Comparison of ENCODE assay signal across 12 cellular contexts in the genomic region with DNA sequence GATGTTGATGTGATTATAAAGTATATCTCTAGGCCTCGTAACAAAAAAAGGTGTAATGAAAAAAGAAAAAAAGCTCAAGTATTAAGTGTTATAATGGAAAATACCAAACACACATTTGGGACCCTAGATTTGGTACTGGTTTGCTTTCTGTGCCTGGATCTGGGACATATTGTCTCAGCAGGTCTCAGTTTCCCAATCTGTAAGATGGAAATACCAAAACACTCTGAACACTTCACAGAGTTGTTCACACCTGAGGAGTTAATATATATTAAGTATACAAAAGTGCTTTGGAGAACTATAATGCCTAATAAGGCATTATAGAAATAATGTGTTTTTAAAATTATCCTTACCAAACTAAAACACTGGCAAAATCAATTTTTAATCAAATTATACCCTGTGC.
DNase-seq lines count a peak whose midpoint lies in the region; ATAC-seq, FAIRE-seq and TF ChIP-seq lines count a peak whose summit lies in the region.
"Had no signal": no experiment of that assay in that cellular context is flagged by ENCODE, and none has a peak within 500 bp of the region (broad histone marks: within the 10 kb centered on the region; RNA-seq: fewer than 3 reads in every experiment).

No MANE protein-coding gene starts in this region.

- no peak for TF ChIP-seq EP300 in gastroesophageal sphincter (IDR thresholded peaks at IDR 0.05)

- H3K9ac ChIP-seq in parathyroid adenoma: no peak overlapping the region

- H3K4me3 ChIP-seq in right atrium auricular region (peak overlapping the region in 1 of 2 donors; percentile 53), gastroesophageal sphincter (peak overlapping the region; percentile 51 to 81), parathyroid adenoma (ENCODE audit: low read depth, low read length) (no peak overlapping the region)

- peaks cover 2% of the 10 kb centered on the region for H3K79me2 ChIP-seq in parathyroid adenoma

- H3K27ac ChIP-seq in right atrium auricular region (peak overlapping the region; percentile 75 to 86), gastroesophageal sphincter (peak overlapping the region; percentile 29 to 78 (median 76)), parathyroid adenoma (no peak overlapping the region)

- ATAC-seq in Right ventricle myocardium inferior: no peak
- no peak for ATAC-seq in gastroesophageal sphincter
- no peak for ATAC-seq in GM19328 (IDR thresholded peaks at IDR 0.05; ENCODE audit: unreplicated experiment)
- ATAC-seq: activated CD4-positive, CD25-positive, alpha-beta regulatory T cell treated with anti-CD3 and anti-CD28 coated beads, Interleukin-2, amount 50 U/mL, for 24 hours had no signal

- no peak overlapping the region for H3K4me2 ChIP-seq in parathyroid adenoma (ENCODE audit: low read length)

- H3K36me3 ChIP-seq in right atrium auricular region: no peaks in the 10 kb centered on the region
- no peaks in the 10 kb centered on the region for H3K36me3 ChIP-seq in gastroesophageal sphincter
- no peaks in the 10 kb centered on the region for H3K36me3 ChIP-seq in parathyroid adenoma (ENCODE audit: control insufficient read depth, insufficient read depth, low read length)

- TF ChIP-seq CTCF in right atrium auricular region (IDR thresholded peaks at IDR 0.05) (no peak), gastroesophageal sphincter (IDR thresholded peaks at IDR 0.05) (no peak), parathyroid adenoma (IDR thresholded peaks at IDR 0.05) (no peak)

- H3K4me1 ChIP-seq in right atrium auricular region: peaks cover 2 to 34% of the 10 kb centered on the region in 2 donors
- H3K4me1 ChIP-seq in gastroesophageal sphincter: peaks cover 6 to 55% (median 16%) of the 10 kb centered on the region in 3 donors
- peaks cover 18% of the 10 kb centered on the region for H3K4me1 ChIP-seq in parathyroid adenoma

- H3K27me3 ChIP-seq in right atrium auricular region: no peaks in the 10 kb centered on the region
- no peaks in the 10 kb centered on the region for H3K27me3 ChIP-seq in gastroesophageal sphincter
- H3K27me3 ChIP-seq in parathyroid adenoma (ENCODE audit: control insufficient read depth, insufficient read depth, low read length): no peaks in the 10 kb centered on the region

- DNase-seq in right atrium auricular region (ENCODE audit: low spot score) (no peak), Right ventricle myocardium inferior (ENCODE audit: missing footprints) (no peak), frontal cortex (ENCODE audit: low spot score in 2 of 2) (no peak), foreskin melanocyte (no peak)
- no peak for DNase-seq in activated CD4-positive, alpha-beta T cell treated with anti-CD3 and anti-CD28 coated beads, Interleukin-2, amount 50 U/mL, for 48 hours
- DNase-seq: MV-4-11, NCI-H510A, SIG-M5 had no signal

- intact Hi-C loops in Right ventricle myocardium inferior (cut with DNase I): no loop called here

- no peak for FAIRE-seq in frontal cortex (lab: Jason Lieb, UNC)

- 29 to 47% methylated on average over 1 of the region's 1 CpG for WGBS in gastroesophageal sphincter (ENCODE audit: low coverage in 1 of 2), 2 donors

- TF ChIP-seq POLR2A in gastroesophageal sphincter (IDR thresholded peaks at IDR 0.05): no peak

- H2AFZ ChIP-seq in parathyroid adenoma: peak overlapping the region; percentile 63

- H3K9me3 ChIP-seq in right atrium auricular region: no peaks in the 10 kb centered on the region
- no peaks in the 10 kb centered on the region for H3K9me3 ChIP-seq in gastroesophageal sphincter
- no peaks in the 10 kb centered on the region for H3K9me3 ChIP-seq in parathyroid adenoma (ENCODE audit: control insufficient read depth, low read length)
